Comparison of ENCODE assay signal across 8 cellular contexts in genomic region chr17:60599220-60599619, GRCh38. TPM values are rescaled to one million over a fixed set of nuclear protein-coding genes. Genes with fewer than 3 reads are reported as not detected.
DNase-seq lines count a peak whose midpoint lies in the region; ATAC-seq and TF ChIP-seq lines count a peak whose summit lies in the region.

No MANE protein-coding gene starts in this region.

- TSS peak; percentile 44 for BruUV-seq in mammary epithelial cell (replicated peaks; lab: Mats Ljungman, UMichigan)

- H3K4me2 ChIP-seq in mammary epithelial cell (ENCODE audit: insufficient read depth, low read depth, low read length) = peak overlapping the region; percentile 79

- H3K9me3 ChIP-seq in mammary epithelial cell (replicated peaks; ENCODE audit: insufficient read depth, low read length) (no peaks in the 10 kb centered on the region), mucosa of rectum (ENCODE audit: control insufficient read depth in 2 of 2, low read length in 2 of 2) (no peaks in the 10 kb centered on the region)

- in situ Hi-C loops in mammary epithelial cell (cut with MboI; ENCODE audit: low sequenced_read_pairs in 2 of 2) = no loop called here

- H3K36me3 ChIP-seq in mammary epithelial cell (ENCODE audit: insufficient read depth, low read length) = no peaks in the 10 kb centered on the region
- no peaks in the 10 kb centered on the region for H3K36me3 ChIP-seq in mucosa of rectum (ENCODE audit: control insufficient read depth in 2 of 2, insufficient read depth in 2 of 2, low read length in 2 of 2)

- intact Hi-C loops in mammary epithelial cell (cut with micrococcal nuclease) = no loop called here

- peaks cover 41% of the 10 kb centered on the region for H3K79me2 ChIP-seq in mammary epithelial cell (ENCODE audit: insufficient read depth, low read length)

- H4K20me1 ChIP-seq in mammary epithelial cell (ENCODE audit: insufficient read depth, low read length) = no peaks in the 10 kb centered on the region

- no peak for ATAC-seq in GM18861 (IDR thresholded peaks at IDR 0.05; ENCODE audit: unreplicated experiment)
- ATAC-seq in HG03460 (IDR thresholded peaks at IDR 0.05; ENCODE audit: unreplicated experiment) = no peak
- no peak for ATAC-seq in GM18498 (IDR thresholded peaks at IDR 0.05; ENCODE audit: unreplicated experiment)

- dilution Hi-C loops in mammary epithelial cell (cut with HindIII; ENCODE audit: low sequenced_read_pairs) = no loop called here

- peak overlapping the region; percentile 91 for H2AFZ ChIP-seq in mammary epithelial cell (ENCODE audit: low read depth, low read length)

- TF ChIP-seq CTCF in GM12865 (IDR thresholded peaks at IDR 0.05; ENCODE audit: insufficient read depth, low read depth, low read length, missing control alignments) (no peak), HL-60 (IDR thresholded peaks at IDR 0.05; ENCODE audit: insufficient read depth, low read length) (no peak), mammary epithelial cell (conservative IDR thresholded peaks at IDR 0.05 in 1 of 2, IDR thresholded peaks at IDR 0.05 in 1 of 2; ENCODE audit: extremely low read depth in 1 of 2, insufficient read depth in 1 of 2, low read depth in 1 of 2, low read length in 2 of 2) (no peak)

- WGBS in mammary epithelial cell (ENCODE audit: low coverage, missing lambda C conversion rate) = 5% methylated on average over 14 of the region's 17 CpGs

- H3K9ac ChIP-seq in mammary epithelial cell (ENCODE audit: insufficient read depth, low read length) = peak overlapping the region; percentile 74
- peak overlapping the region; percentile 94 to 98 for H3K9ac ChIP-seq in mucosa of rectum (ENCODE audit: low read depth in 1 of 2, low read length in 2 of 2)

- peaks cover 6% of the 10 kb centered on the region for H3K4me1 ChIP-seq in mammary epithelial cell (ENCODE audit: insufficient read depth, low read length)
- H3K4me1 ChIP-seq in mucosa of rectum (ENCODE audit: control insufficient read depth in 2 of 2, insufficient read depth in 2 of 2, low read length in 2 of 2) = peaks cover 3 to 13% of the 10 kb centered on the region in 2 donors

- DNase-seq in GM12865 (ENCODE audit: low read depth) (no peak), HL-60 (ENCODE audit: low read depth in 1 of 2, low spot score in 1 of 2) (no peak), mammary epithelial cell (no peak), SW 1271 (lab: John Stamatoyannopoulos, UW) (no peak)

- peak overlapping the region; percentile 71 for H3K4me3 ChIP-seq in GM12865 (ENCODE audit: low read depth, low read length)
- H3K4me3 ChIP-seq in HL-60 (replicated peaks; ENCODE audit: insufficient read depth, low read length) = peak overlapping the region; percentile 92
- H3K4me3 ChIP-seq in mammary epithelial cell (replicated peaks in 1 of 3; ENCODE audit: insufficient read depth in 1 of 3, low read depth in 2 of 3, low read length in 3 of 3) = peak overlapping the region; percentile 56 to 75 (median 58)
- H3K4me3 ChIP-seq in mucosa of rectum (ENCODE audit: low read length in 2 of 2) = peak overlapping the region; percentile 77 to 98

- peak overlapping the region; percentile 92 for H3K27ac ChIP-seq in HL-60 (replicated peaks)
- H3K27ac ChIP-seq in mammary epithelial cell (ENCODE audit: insufficient read depth, low read depth, low read length) = peak overlapping the region; percentile 70
- H3K27ac ChIP-seq in mucosa of rectum (ENCODE audit: low read depth in 2 of 2, low read length in 2 of 2) = peak overlapping the region; percentile 94 to 98

- CTCF ChIA-PET in mammary epithelial cell (lab: Charles Lee; ENCODE audit: low non-redundant PET) = no interaction called here

- H3K27me3 ChIP-seq in HL-60 (ENCODE audit: insufficient read depth, poor library complexity, severe bottlenecking) (no peaks in the 10 kb centered on the region), mammary epithelial cell (ENCODE audit: insufficient read depth, low read length) (no peaks in the 10 kb centered on the region), mucosa of rectum (ENCODE audit: control insufficient read depth in 2 of 2, insufficient read depth in 2 of 2, low read length in 2 of 2) (no peaks in the 10 kb centered on the region)

RNA-seq across cellular contexts. Expression of gene PPM1D, which starts 0.8 kb away (rescaled TPM):
- total RNA-seq in mammary epithelial cell = 1 to 10 TPM; 9.3 to 9.5 TPM
- polyA plus RNA-seq in mammary epithelial cell = 4.6 TPM
- 9.8 TPM for polyA minus RNA-seq in mammary epithelial cell
